ENCODE assay signal across 10 cellular contexts in genomic region chr9:72579190-72579589, GRCh38. TPM values are rescaled to one million over a fixed set of nuclear protein-coding genes. Genes with fewer than 3 reads are reported as not detected.
DNase-seq lines count a peak whose midpoint lies in the region; ATAC-seq and TF ChIP-seq lines count a peak whose summit lies in the region.
"Had no signal": no experiment of that assay in that cellular context is flagged by ENCODE, and none has a peak within 500 bp of the region (broad histone marks: within the 10 kb centered on the region; RNA-seq: fewer than 3 reads in every experiment).

No MANE protein-coding gene starts in this region.

- H3K9me3 Mint-ChIP-seq in nephron, result no peaks in the 10 kb centered on the region
- H3K9me3 Mint-ChIP-seq in natural killer cell treated with Interleukin-12 subunit alpha and Interleukin-12 subunit beta and Interleukin-15 and Interleukin-18, amount 100 ng/mL, for 72 hours, result no peaks in the 10 kb centered on the region

- H3K36me3 Mint-ChIP-seq in nephron (ENCODE audit: low read depth), result no peaks in the 10 kb centered on the region
- H3K36me3 Mint-ChIP-seq in natural killer cell treated with Interleukin-12 subunit alpha and Interleukin-12 subunit beta and Interleukin-15 and Interleukin-18, amount 100 ng/mL, for 72 hours, result no peaks in the 10 kb centered on the region

- H3K27ac Mint-ChIP-seq in nephron, result peak overlapping the region; percentile 2 to 61 (median 57)
- H3K27ac Mint-ChIP-seq in natural killer cell treated with Interleukin-12 subunit alpha and Interleukin-12 subunit beta and Interleukin-15 and Interleukin-18, amount 100 ng/mL, for 72 hours, result no peak overlapping the region

- H3K27me3 ChIP-seq in Panc1 (ENCODE audit: control insufficient read depth, insufficient read depth, low read length), result no peaks in the 10 kb centered on the region
- H3K27me3 ChIP-seq: BLaER1 had no signal

- in situ Hi-C loops in Panc1 (cut with HindIII; ENCODE audit: low pct_unique_long_range_greater_than_20kb, low sequenced_read_pairs), result no loop called here

- H3K27ac ChIP-seq in Panc1 (ENCODE audit: low read length), result peak overlapping the region; percentile 95
- H3K27ac ChIP-seq: BLaER1 had no signal

- no peak for TF ChIP-seq POLR2A in erythroblast (IDR thresholded peaks at IDR 0.05; ENCODE audit: low read length)

- peaks cover 49% of the 10 kb centered on the region for H3K4me1 Mint-ChIP-seq in nephron
- H3K4me1 Mint-ChIP-seq in natural killer cell treated with Interleukin-12 subunit alpha and Interleukin-12 subunit beta and Interleukin-15 and Interleukin-18, amount 100 ng/mL, for 72 hours (ENCODE audit: low read depth in 2 of 2), result peaks cover 0 to 19% of the 10 kb centered on the region in 2 donors

- CTCF ChIA-PET in Panc1 (lab: Charles Lee), result no interaction called here

- no peaks in the 10 kb centered on the region for H3K36me3 ChIP-seq in Panc1 (ENCODE audit: control insufficient read depth, insufficient read depth, low read length)
- H3K36me3 ChIP-seq: BLaER1 had no signal

- peaks cover 53% of the 10 kb centered on the region for H3K4me1 ChIP-seq in Panc1 (ENCODE audit: control insufficient read depth, insufficient read depth, low read length)
- H3K4me1 ChIP-seq: BLaER1 had no signal

- POLR2A ChIA-PET in Panc1 (lab: Charles Lee), result no interaction called here

- intact Hi-C loops in Panc1 (cut with micrococcal nuclease; ENCODE audit: unreplicated experiment), result no loop called here

- H3K27me3 Mint-ChIP-seq in nephron (ENCODE audit: low read depth), result no peaks in the 10 kb centered on the region
- H3K27me3 Mint-ChIP-seq in natural killer cell treated with Interleukin-12 subunit alpha and Interleukin-12 subunit beta and Interleukin-15 and Interleukin-18, amount 100 ng/mL, for 72 hours, result peaks cover 18 to 23% of the 10 kb centered on the region in 2 donors

- peak; percentile 34 for DNase-seq in AG10803 (ENCODE audit: low read depth)
- no peak for DNase-seq in Panc1 (ENCODE audit: low read depth, low spot score)
- peak; percentile 40 to 75 for DNase-seq in erythroblast (lab: John Stamatoyannopoulos, UW)
- no peak for DNase-seq in HuH-7 (ENCODE audit: low spot score)
- no peak for DNase-seq in natural killer cell treated with Interleukin-12 subunit alpha and Interleukin-12 subunit beta and Interleukin-15 and Interleukin-18, amount 100 ng/mL, for 72 hours (ENCODE audit: low spot score)
- DNase-seq in pons (ENCODE audit: low spot score), result no peak
- DNase-seq: NCI-H2081 had no signal

- no peaks in the 10 kb centered on the region for H3K9me3 ChIP-seq in Panc1 (ENCODE audit: control insufficient read depth, insufficient read depth, low read depth, low read length)
- H3K9me3 ChIP-seq: BLaER1 had no signal

- H3K4me3 Mint-ChIP-seq in nephron, result no peak overlapping the region
- no peak overlapping the region for H3K4me3 Mint-ChIP-seq in natural killer cell treated with Interleukin-12 subunit alpha and Interleukin-12 subunit beta and Interleukin-15 and Interleukin-18, amount 100 ng/mL, for 72 hours

- peak; percentile 95 for ATAC-seq in Panc1
- no peak for ATAC-seq in GM18867 (IDR thresholded peaks at IDR 0.05; ENCODE audit: unreplicated experiment)
- no peak for ATAC-seq in natural killer cell treated with Interleukin-12 subunit alpha and Interleukin-12 subunit beta and Interleukin-15 and Interleukin-18, amount 100 ng/mL, for 72 hours

- TF ChIP-seq CTCF in AG10803 (conservative IDR thresholded peaks at IDR 0.05; ENCODE audit: low read length) (no peak), Panc1 (IDR thresholded peaks at IDR 0.05) (no peak), nephron (IDR thresholded peaks at IDR 0.05; ENCODE audit: unreplicated experiment in 3 of 3) (no peak)

- H3K4me3 ChIP-seq in AG10803 (ENCODE audit: low read length) (no peak overlapping the region), Panc1 (ENCODE audit: low read depth in 2 of 2, low read length in 2 of 2) (peak overlapping the region in 1 of 2 experiments; percentile 35; a peak in 2 of 4 replicates)
- H3K4me3 ChIP-seq: BLaER1 had no signal

- no TSS peak for BruUV-seq in Panc1 (replicated peaks; lab: Mats Ljungman, UMichigan)

RNA-seq across cellular contexts. Expression of gene TMC1, which starts 57.8 kb away (rescaled TPM):
- 0.36 TPM for total RNA-seq in Panc1 (2021; ENCODE audit: unreplicated experiment)
- polyA plus RNA-seq in Panc1 (2012; ENCODE audit: insufficient read length), result 0.59 TPM
- total RNA-seq in natural killer cell treated with Interleukin-12 subunit alpha and Interleukin-12 subunit beta and Interleukin-15 and Interleukin-18, amount 100 ng/mL, for 72 hours, result not detected

Comparison
In these comparisons a context has a peak if more than half of its experiments do, and no peak if none do; other contexts are left out.
1. DNase-seq: peak in AG10803 (single experiment) and erythroblast (2 of 2); none in Panc1 (single experiment), HuH-7 (single experiment), natural killer cell treated with Interleukin-12 subunit alpha and Interleukin-12 subunit beta and Interleukin-15 and Interleukin-18, amount 100 ng/mL, for 72 hours (single experiment) and pons (single experiment).
2. H3K27ac Mint-ChIP-seq: peak in nephron (3 of 3); none in natural killer cell treated with Interleukin-12 subunit alpha and Interleukin-12 subunit beta and Interleukin-15 and Interleukin-18, amount 100 ng/mL, for 72 hours (0 of 2).